1 cellular context compared by ENCODE assay signal in genomic region chr5:125310749-125311148, GRCh38.
A peak's percentile ranks its signal among the peaks of the same experiment; 100 is the strongest.
TF ChIP-seq lines count a peak whose summit lies in the region.

No MANE protein-coding gene starts in this region.

TF ChIP-seq in endothelial cell of umbilical vein, 7 proteins besides CTCF, POLR2A, EP300 and RAD21:
- no peak for TF ChIP-seq GATA2 (IDR thresholded peaks at IDR 0.05; ENCODE audit: insufficient read depth, insufficient read length, low read depth, low read length)
- peak; percentile 72 for TF ChIP-seq JUN (IDR thresholded peaks at IDR 0.05; ENCODE audit: borderline replicate concordance, insufficient read depth, insufficient read length, low read depth)
- TF ChIP-seq, protein P1, sequence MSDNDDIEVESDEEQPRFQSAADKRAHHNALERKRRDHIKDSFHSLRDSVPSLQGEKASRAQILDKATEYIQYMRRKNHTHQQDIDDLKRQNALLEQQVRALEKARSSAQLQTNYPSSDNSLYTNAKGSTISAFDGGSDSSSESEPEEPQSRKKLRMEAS (IDR thresholded peaks at IDR 0.05; ENCODE audit: insufficient read depth, insufficient read length) = no peak
- TF ChIP-seq EZH2 (IDR thresholded peaks at IDR 0.05; ENCODE audit: borderline replicate concordance, low read depth, low read length, severe bottlenecking) = no peak
- TF ChIP-seq POLR2AphosphoS5 (IDR thresholded peaks at IDR 0.05; ENCODE audit: insufficient read depth, low read depth, low read length) = no peak
- TF ChIP-seq FOS (IDR thresholded peaks at IDR 0.05; ENCODE audit: borderline replicate concordance, insufficient read depth, low read length) = peak; percentile 69
- TF ChIP-seq MYC (IDR thresholded peaks at IDR 0.05; ENCODE audit: low read depth, low read length) = no peak
